28 cellular contexts compared by ENCODE assay signal in genomic region chr11:93611836-93612677, GRCh38. TPM values are rescaled to one million over a fixed set of nuclear protein-coding genes. Genes with fewer than 3 reads are reported as not detected.
DNase-seq lines count a peak whose midpoint lies in the region; ATAC-seq, FAIRE-seq and TF ChIP-seq lines count a peak whose summit lies in the region.
"Had no signal": no experiment of that assay in that cellular context is flagged by ENCODE, and none has a peak within 500 bp of the region (broad histone marks: within the 10 kb centered on the region; RNA-seq: fewer than 3 reads in every experiment).

No MANE protein-coding gene starts in this region.

- H3K36me3 ChIP-seq in duodenal mucosa (ENCODE audit: control insufficient read depth in 1 of 2, insufficient read depth in 2 of 2, low read length in 2 of 2) (no peaks in the 10 kb centered on the region), pancreas (no peaks in the 10 kb centered on the region), left lung (no peaks in the 10 kb centered on the region)
- H3K36me3 ChIP-seq: adrenal gland, BLaER1, esophagus squamous epithelium, neutrophil, SJSA1, tibial nerve, WERI-Rb-1 had no signal

- H3K4me3 ChIP-seq in duodenal mucosa (ENCODE audit: low read depth in 1 of 2, low read length in 2 of 2): peak overlapping the region in 1 of 2 donors; percentile 55
- no peak overlapping the region for H3K4me3 ChIP-seq in pancreas
- H3K4me3 ChIP-seq in left lung: no peak overlapping the region
- H3K4me3 ChIP-seq: adrenal gland, BLaER1, esophagus squamous epithelium, SJSA1, tibial nerve had no signal

- H3K27ac Mint-ChIP-seq in MCF 10A (ENCODE audit: low read depth, unreplicated experiment): no peak overlapping the region
- H3K27ac Mint-ChIP-seq: activated CD8-positive, alpha-beta T cell treated with anti-CD3 and anti-CD28 coated beads, Interleukin-2, amount 10 ng/mL, durations not matched to agents 7 days and 5 days; activated naive CD4-positive, alpha-beta T cell treated with anti-CD3 and anti-CD28 coated beads, Interleukin-2, amount 10 ng/mL, durations not matched to agents 7 days and 5 days; memory B cell had no signal

- peak; percentile 38 for ATAC-seq in GM18498 (IDR thresholded peaks at IDR 0.05; ENCODE audit: unreplicated experiment)
- peak; percentile 35 for ATAC-seq in GM21423 (IDR thresholded peaks at IDR 0.05; ENCODE audit: unreplicated experiment)
- ATAC-seq in pancreas: peak; percentile 87 to 94 (median 91)
- no peak for ATAC-seq in left lung
- ATAC-seq in GM19035 (IDR thresholded peaks at IDR 0.05; ENCODE audit: unreplicated experiment): no peak
- ATAC-seq: sciatic nerve had no signal

- H3K9me3 Mint-ChIP-seq in MCF 10A (ENCODE audit: unreplicated experiment): no peaks in the 10 kb centered on the region
- H3K9me3 Mint-ChIP-seq: activated naive CD4-positive, alpha-beta T cell treated with anti-CD3 and anti-CD28 coated beads, Interleukin-2, amount 10 ng/mL, durations not matched to agents 7 days and 5 days; central memory CD8-positive, alpha-beta T cell; memory B cell had no signal

- DNase-seq in pancreas (peak in 3 of 6 donors; percentile 33 to 57 (median 50)), MCF 10A (ENCODE audit: unreplicated experiment) (no peak), left lung (no peak)
- no peak for DNase-seq in activated naive CD4-positive, alpha-beta T cell treated with Interleukin-2 at 50 U/mL for 16 hours
- DNase-seq: activated CD4-positive, alpha-beta T cell treated with anti-CD3 and anti-CD28 coated beads for 4 hours; activated CD8-positive, alpha-beta T cell treated with anti-CD3 and anti-CD28 coated beads, Interleukin-2, amount 10 ng/mL, durations not matched to agents 7 days and 5 days; activated naive CD4-positive, alpha-beta T cell treated with anti-CD3 and anti-CD28 coated beads, Interleukin-2, amount 10 ng/mL, durations not matched to agents 7 days and 5 days; adrenal gland; esophagus squamous epithelium; foreskin melanocyte; Karpas-422; NCI-H1436 treated with DMSO at 0.1 percent for 48 hours; stimulated activated CD4-positive, alpha-beta T cell treated with anti-CD3 and anti-CD28 coated beads, Interleukin-4, amount 100 ng/mL, for 24 hours; T1000; WERI-Rb-1 had no signal

- 6 to 9% methylated on average over 4 of the region's 4 CpGs for WGBS in pancreas, 2 donors

- H3K36me3 Mint-ChIP-seq in MCF 10A (ENCODE audit: insufficient read depth, unreplicated experiment): no peaks in the 10 kb centered on the region
- H3K36me3 Mint-ChIP-seq: activated naive CD4-positive, alpha-beta T cell treated with anti-CD3 and anti-CD28 coated beads, Interleukin-2, amount 10 ng/mL, durations not matched to agents 7 days and 5 days; memory B cell had no signal

- H3K9me3 ChIP-seq in duodenal mucosa (ENCODE audit: control insufficient read depth in 1 of 2, low read length in 2 of 2) (no peaks in the 10 kb centered on the region), pancreas (no peaks in the 10 kb centered on the region), left lung (no peaks in the 10 kb centered on the region)
- H3K9me3 ChIP-seq: adrenal gland, BLaER1, esophagus squamous epithelium, neutrophil, SJSA1 had no signal

- peak; percentile 5 for FAIRE-seq in pancreas (lab: Jason Lieb, UNC)
- FAIRE-seq: endometrium, GM12892 had no signal

- intact Hi-C loops in pancreas (cut with DNase I) (no loop called here), MCF 10A (cut with micrococcal nuclease) (no loop called here), left lung (cut with DNase I) (no loop called here)

- H3K27me3 ChIP-seq in duodenal mucosa (ENCODE audit: control insufficient read depth in 1 of 2, insufficient read depth in 2 of 2, low read length in 2 of 2) (no peaks in the 10 kb centered on the region), pancreas (no peaks in the 10 kb centered on the region), left lung (no peaks in the 10 kb centered on the region)
- H3K27me3 ChIP-seq: adrenal gland, BLaER1, esophagus squamous epithelium, neutrophil, SJSA1, tibial nerve had no signal

- BruUV-seq in MCF 10A (replicated peaks; lab: Mats Ljungman, UMichigan): no TSS peak

- no peaks in the 10 kb centered on the region for H3K4me1 Mint-ChIP-seq in MCF 10A (ENCODE audit: insufficient read depth, unreplicated experiment)
- H3K4me1 Mint-ChIP-seq: central memory CD8-positive, alpha-beta T cell; memory B cell had no signal

- POLR2A ChIA-PET in MCF 10A (lab: Yijun Ruan, JAX): no interaction called here

- H3K9ac ChIP-seq in duodenal mucosa (ENCODE audit: low read depth in 1 of 2, low read length in 2 of 2): peak overlapping the region in 1 of 2 donors; percentile 2
- H3K9ac ChIP-seq: BLaER1 had no signal

- H3K4me3 Mint-ChIP-seq in MCF 10A (ENCODE audit: unreplicated experiment): no peak overlapping the region
- H3K4me3 Mint-ChIP-seq: activated CD8-positive, alpha-beta T cell treated with anti-CD3 and anti-CD28 coated beads, Interleukin-2, amount 10 ng/mL, durations not matched to agents 7 days and 5 days; activated naive CD4-positive, alpha-beta T cell treated with anti-CD3 and anti-CD28 coated beads, Interleukin-2, amount 10 ng/mL, durations not matched to agents 7 days and 5 days; central memory CD8-positive, alpha-beta T cell; memory B cell had no signal

- H3K27ac ChIP-seq in duodenal mucosa (ENCODE audit: low read depth, low read length): peak overlapping the region; percentile 28
- peak overlapping the region in 2 of 4 donors; percentile 55 to 57 for H3K27ac ChIP-seq in pancreas
- H3K27ac ChIP-seq in left lung: no peak overlapping the region
- H3K27ac ChIP-seq: adrenal gland, BLaER1, esophagus squamous epithelium, neutrophil, SJSA1, tibial nerve, WERI-Rb-1 had no signal

- TF ChIP-seq CTCF in pancreas (IDR thresholded peaks at IDR 0.05) (no peak), MCF 10A (IDR thresholded peaks at IDR 0.05; ENCODE audit: unreplicated experiment) (no peak), left lung (IDR thresholded peaks at IDR 0.05) (no peak)

- no peaks in the 10 kb centered on the region for H3K27me3 Mint-ChIP-seq in MCF 10A (ENCODE audit: insufficient read depth, unreplicated experiment)
- H3K27me3 Mint-ChIP-seq: activated naive CD4-positive, alpha-beta T cell treated with anti-CD3 and anti-CD28 coated beads, Interleukin-2, amount 10 ng/mL, durations not matched to agents 7 days and 5 days had no signal

- CTCF ChIA-PET in MCF 10A (lab: Yijun Ruan, JAX): interaction anchor here (0.7 to 1.9 kb wide), 2 partner anchors 166 to 377 kb away, joined by 3 to 5 read pairs; no protein-coding TSS in a partner anchor

- H3K4me1 ChIP-seq in duodenal mucosa (ENCODE audit: control insufficient read depth in 1 of 2, insufficient read depth in 2 of 2, low read length in 2 of 2) (peaks cover 24 to 30% of the 10 kb centered on the region in 2 donors), pancreas (peaks cover 23 to 27% (median 24%) of the 10 kb centered on the region in 3 donors), left lung (no peaks in the 10 kb centered on the region)
- H3K4me1 ChIP-seq: adrenal gland, BLaER1, esophagus squamous epithelium, SJSA1, tibial nerve had no signal

RNA-seq across cellular contexts. Expression of gene CEP295, which starts 49.4 kb away (rescaled TPM):
- total RNA-seq in pancreas: 1 to 10 TPM; 2.8 to 5.6 (median 4.0) TPM
- polyA plus RNA-seq in pancreas: 1 to 10 TPM; 5.1 to 6.5 TPM
- 9.5 and 11.1 TPM in 2 replicates for total RNA-seq in MCF 10A (2022)
- 10 to 100 TPM; 10.5 to 11.3 TPM for total RNA-seq in left lung

Comparison
In these comparisons a context has a peak if more than half of its experiments do, and no peak if none do; other contexts are left out.
1. ATAC-seq: peak in GM18498 (single experiment), GM21423 (single experiment) and pancreas (4 of 4); none in left lung (single experiment) and GM19035 (single experiment).